1 cellular context compared by ENCODE assay signal in the genomic region with DNA sequence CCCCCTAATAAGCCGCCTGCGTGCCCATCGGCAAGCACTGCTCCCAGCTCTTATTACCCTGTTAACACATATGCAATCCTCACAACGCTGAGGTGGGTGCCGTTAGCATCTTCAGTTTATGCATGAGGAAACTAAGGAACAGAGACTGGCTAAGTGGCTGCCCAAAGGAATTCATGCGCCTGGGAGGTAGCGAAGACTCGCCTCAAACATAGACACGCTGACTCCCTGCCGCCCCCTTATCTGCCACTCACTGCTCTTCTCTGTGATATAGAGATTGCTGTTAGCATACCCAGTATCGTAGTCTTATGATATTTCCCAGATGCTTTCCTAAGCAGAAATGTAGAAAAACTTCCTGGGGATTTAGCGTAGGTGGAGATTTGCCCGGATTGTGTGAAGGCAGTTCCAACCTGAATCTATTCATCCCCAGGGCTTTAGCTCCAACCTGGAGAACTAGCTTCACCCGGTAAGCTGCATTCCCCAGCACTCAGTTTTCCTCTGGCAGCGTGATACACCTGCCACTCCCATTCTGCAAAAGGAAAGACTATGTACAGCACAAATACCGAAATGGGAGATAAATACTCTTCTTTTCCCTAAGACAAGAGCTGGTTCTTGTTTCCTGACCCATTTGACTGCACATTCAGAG.
TF ChIP-seq lines count a peak whose summit lies in the region.

No MANE protein-coding gene starts in this region.

TF ChIP-seq in K562, 482 proteins besides CTCF, POLR2A, EP300 and RAD21 (continued from another document):
- TF ChIP-seq, protein P1, sequence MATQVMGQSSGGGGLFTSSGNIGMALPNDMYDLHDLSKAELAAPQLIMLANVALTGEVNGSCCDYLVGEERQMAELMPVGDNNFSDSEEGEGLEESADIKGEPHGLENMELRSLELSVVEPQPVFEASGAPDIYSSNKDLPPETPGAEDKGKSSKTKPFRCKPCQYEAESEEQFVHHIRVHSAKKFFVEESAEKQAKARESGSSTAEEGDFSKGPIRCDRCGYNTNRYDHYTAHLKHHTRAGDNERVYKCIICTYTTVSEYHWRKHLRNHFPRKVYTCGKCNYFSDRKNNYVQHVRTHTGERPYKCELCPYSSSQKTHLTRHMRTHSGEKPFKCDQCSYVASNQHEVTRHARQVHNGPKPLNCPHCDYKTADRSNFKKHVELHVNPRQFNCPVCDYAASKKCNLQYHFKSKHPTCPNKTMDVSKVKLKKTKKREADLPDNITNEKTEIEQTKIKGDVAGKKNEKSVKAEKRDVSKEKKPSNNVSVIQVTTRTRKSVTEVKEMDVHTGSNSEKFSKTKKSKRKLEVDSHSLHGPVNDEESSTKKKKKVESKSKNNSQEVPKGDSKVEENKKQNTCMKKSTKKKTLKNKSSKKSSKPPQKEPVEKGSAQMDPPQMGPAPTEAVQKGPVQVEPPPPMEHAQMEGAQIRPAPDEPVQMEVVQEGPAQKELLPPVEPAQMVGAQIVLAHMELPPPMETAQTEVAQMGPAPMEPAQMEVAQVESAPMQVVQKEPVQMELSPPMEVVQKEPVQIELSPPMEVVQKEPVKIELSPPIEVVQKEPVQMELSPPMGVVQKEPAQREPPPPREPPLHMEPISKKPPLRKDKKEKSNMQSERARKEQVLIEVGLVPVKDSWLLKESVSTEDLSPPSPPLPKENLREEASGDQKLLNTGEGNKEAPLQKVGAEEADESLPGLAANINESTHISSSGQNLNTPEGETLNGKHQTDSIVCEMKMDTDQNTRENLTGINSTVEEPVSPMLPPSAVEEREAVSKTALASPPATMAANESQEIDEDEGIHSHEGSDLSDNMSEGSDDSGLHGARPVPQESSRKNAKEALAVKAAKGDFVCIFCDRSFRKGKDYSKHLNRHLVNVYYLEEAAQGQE (CRISPR knock-in tag; IDR thresholded peaks at IDR 0.05; ENCODE audit: low read depth) = no peak
- TF ChIP-seq, protein P2, sequence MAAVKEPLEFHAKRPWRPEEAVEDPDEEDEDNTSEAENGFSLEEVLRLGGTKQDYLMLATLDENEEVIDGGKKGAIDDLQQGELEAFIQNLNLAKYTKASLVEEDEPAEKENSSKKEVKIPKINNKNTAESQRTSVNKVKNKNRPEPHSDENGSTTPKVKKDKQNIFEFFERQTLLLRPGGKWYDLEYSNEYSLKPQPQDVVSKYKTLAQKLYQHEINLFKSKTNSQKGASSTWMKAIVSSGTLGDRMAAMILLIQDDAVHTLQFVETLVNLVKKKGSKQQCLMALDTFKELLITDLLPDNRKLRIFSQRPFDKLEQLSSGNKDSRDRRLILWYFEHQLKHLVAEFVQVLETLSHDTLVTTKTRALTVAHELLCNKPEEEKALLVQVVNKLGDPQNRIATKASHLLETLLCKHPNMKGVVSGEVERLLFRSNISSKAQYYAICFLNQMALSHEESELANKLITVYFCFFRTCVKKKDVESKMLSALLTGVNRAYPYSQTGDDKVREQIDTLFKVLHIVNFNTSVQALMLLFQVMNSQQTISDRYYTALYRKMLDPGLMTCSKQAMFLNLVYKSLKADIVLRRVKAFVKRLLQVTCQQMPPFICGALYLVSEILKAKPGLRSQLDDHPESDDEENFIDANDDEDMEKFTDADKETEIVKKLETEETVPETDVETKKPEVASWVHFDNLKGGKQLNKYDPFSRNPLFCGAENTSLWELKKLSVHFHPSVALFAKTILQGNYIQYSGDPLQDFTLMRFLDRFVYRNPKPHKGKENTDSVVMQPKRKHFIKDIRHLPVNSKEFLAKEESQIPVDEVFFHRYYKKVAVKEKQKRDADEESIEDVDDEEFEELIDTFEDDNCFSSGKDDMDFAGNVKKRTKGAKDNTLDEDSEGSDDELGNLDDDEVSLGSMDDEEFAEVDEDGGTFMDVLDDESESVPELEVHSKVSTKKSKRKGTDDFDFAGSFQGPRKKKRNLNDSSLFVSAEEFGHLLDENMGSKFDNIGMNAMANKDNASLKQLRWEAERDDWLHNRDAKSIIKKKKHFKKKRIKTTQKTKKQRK (IDR thresholded peaks at IDR 0.05; ENCODE audit: borderline replicate concordance, low read depth, low read length) = no peak
- TF ChIP-seq MCM5 (IDR thresholded peaks at IDR 0.05; ENCODE audit: low read depth) (no peak), MCM3 (IDR thresholded peaks at IDR 0.05) (no peak), HDAC8 (tag; IDR thresholded peaks at IDR 0.05) (no peak)
